8 cellular contexts compared by ENCODE assay signal in the genomic region with DNA sequence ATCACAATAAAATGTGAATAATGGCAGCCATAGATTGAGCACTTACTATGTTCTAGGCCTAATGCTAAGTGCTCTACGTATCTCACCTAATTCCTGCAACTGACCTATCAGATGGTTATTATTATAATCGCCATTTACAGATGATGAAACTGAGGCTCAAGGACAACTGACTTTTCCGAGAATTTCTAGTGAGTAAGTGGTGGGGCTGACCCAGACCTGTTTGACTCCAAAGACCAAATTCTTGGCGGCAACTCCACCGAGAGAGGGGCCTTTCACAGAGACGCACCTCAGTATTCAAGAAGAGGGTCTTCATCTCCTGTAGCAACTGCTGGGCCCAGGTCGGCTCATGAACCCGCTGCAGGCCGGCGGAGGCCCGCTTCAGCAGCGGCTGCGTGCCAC. TPM values are rescaled to one million over a fixed set of nuclear protein-coding genes. Genes with fewer than 3 reads are reported as not detected.
DNase-seq lines count a peak whose midpoint lies in the region; ATAC-seq, FAIRE-seq and TF ChIP-seq lines count a peak whose summit lies in the region.

No MANE protein-coding gene starts in this region.

- no peaks in the 10 kb centered on the region for H3K9me3 ChIP-seq in A549
- no peaks in the 10 kb centered on the region for H3K9me3 ChIP-seq in HUES6 (ENCODE audit: control insufficient read depth, insufficient read depth, low read depth, low read length)
- H3K9me3 ChIP-seq in mammary epithelial cell (replicated peaks; ENCODE audit: insufficient read depth, low read length), result no peaks in the 10 kb centered on the region
- no peaks in the 10 kb centered on the region for H3K9me3 ChIP-seq in mucosa of rectum (ENCODE audit: control insufficient read depth in 2 of 2, low read length in 2 of 2)

- no peak for TF ChIP-seq RAD21 in A549 (conservative IDR thresholded peaks at IDR 0.05 in 1 of 2, IDR thresholded peaks at IDR 0.05 in 1 of 2)

- H3K4me3 ChIP-seq in A549 (peak overlapping the region; percentile 86), HUES6 (ENCODE audit: low read depth, low read length) (peak overlapping the region; percentile 99), mammary epithelial cell (replicated peaks in 1 of 3; ENCODE audit: insufficient read depth in 1 of 3, low read depth in 2 of 3, low read length in 3 of 3) (peak overlapping the region; percentile 52 to 69 (median 64)), mucosa of rectum (ENCODE audit: low read length in 2 of 2) (peak overlapping the region; percentile 95 to 96)

- H4K20me1 ChIP-seq in mammary epithelial cell (ENCODE audit: insufficient read depth, low read length), result no peaks in the 10 kb centered on the region

- DNase-seq in A549 (ENCODE audit: low read depth in 1 of 2, low spot score in 1 of 2), result no peak
- DNase-seq in mammary epithelial cell, result no peak
- DNase-seq in NCI-H2227 treated with DMSO at 0.1 percent for 48 hours (lab: John Stamatoyannopoulos, UW), result no peak
- no peak for DNase-seq in stimulated activated CD4-positive, alpha-beta T cell treated with anti-CD3 and anti-CD28 coated beads, Interleukin-2, amount 100 ng/mL, for 24 hours
- DNase-seq in D721Med (ENCODE audit: insufficient read length, low spot score), result no peak

- H3K27ac ChIP-seq in A549 (peak overlapping the region; percentile 93 to 97), HUES6 (ENCODE audit: low read depth, low read length) (peak overlapping the region; percentile 34; the same call in 1 of the 2 replicates), mammary epithelial cell (ENCODE audit: insufficient read depth, low read depth, low read length) (peak overlapping the region; percentile 95), mucosa of rectum (ENCODE audit: low read depth in 2 of 2, low read length in 2 of 2) (peak overlapping the region in 1 of 2 donors; percentile 85)

- intact Hi-C loops in mammary epithelial cell (cut with micrococcal nuclease), result loop anchor here (5.0 kb wide), 2 partner anchors 71 to 131 kb away; a partner anchor contains a TSS

- no peak for TF ChIP-seq EP300 in A549 (IDR thresholded peaks at IDR 0.05)

- peak in 1 of 2 experiments; percentile 54; a peak in 3 of 6 replicates for ATAC-seq in A549
- ATAC-seq in GM18858 (IDR thresholded peaks at IDR 0.05; ENCODE audit: unreplicated experiment), result no peak

- H3K27me3 ChIP-seq in HUES6 (ENCODE audit: control insufficient read depth, insufficient read depth, low read length) (no peaks in the 10 kb centered on the region), mammary epithelial cell (ENCODE audit: insufficient read depth, low read length) (no peaks in the 10 kb centered on the region), mucosa of rectum (ENCODE audit: control insufficient read depth in 2 of 2, insufficient read depth in 2 of 2, low read length in 2 of 2) (no peaks in the 10 kb centered on the region)

- WGBS in A549 (ENCODE audit: missing lambda C conversion rate), result 8% methylated on average over 5 of the region's 13 CpGs
- 15% methylated on average over 6 of the region's 13 CpGs for WGBS in mammary epithelial cell (ENCODE audit: low coverage, missing lambda C conversion rate)

- BruUV-seq in mammary epithelial cell (replicated peaks; lab: Mats Ljungman, UMichigan), result TSS peak; percentile 42

- peaks cover 49% of the 10 kb centered on the region for H3K79me2 ChIP-seq in mammary epithelial cell (ENCODE audit: insufficient read depth, low read length)

- H3K4me1 ChIP-seq in A549 (peaks cover 18% of the 10 kb centered on the region), HUES6 (ENCODE audit: control insufficient read depth, insufficient read depth, low read length) (peaks cover 7% of the 10 kb centered on the region; the same call in 1 of the 2 replicates), mammary epithelial cell (ENCODE audit: insufficient read depth, low read length) (peaks cover 12% of the 10 kb centered on the region), mucosa of rectum (ENCODE audit: control insufficient read depth in 2 of 2, insufficient read depth in 2 of 2, low read length in 2 of 2) (peaks cover 23 to 30% of the 10 kb centered on the region in 2 donors)

- H2AFZ ChIP-seq in mammary epithelial cell (ENCODE audit: low read depth, low read length), result peak overlapping the region; percentile 79

- H3K9ac ChIP-seq in HUES6 (ENCODE audit: low read length) (peak overlapping the region; percentile 96), mammary epithelial cell (ENCODE audit: insufficient read depth, low read length) (peak overlapping the region; percentile 30), mucosa of rectum (ENCODE audit: low read depth in 1 of 2, low read length in 2 of 2) (peak overlapping the region; percentile 74 to 98)

- POLR2A ChIA-PET in A549 (lab: Yijun Ruan, JAX), result interaction anchor here (1.5 kb wide), 1 partner anchor 27 kb away, joined by 3 read pairs; no protein-coding TSS in a partner anchor

- dilution Hi-C loops in mammary epithelial cell (cut with HindIII; ENCODE audit: low sequenced_read_pairs), result no loop called here

- H3K4me2 ChIP-seq in A549 (peak overlapping the region; percentile 94), mammary epithelial cell (ENCODE audit: insufficient read depth, low read depth, low read length) (peak overlapping the region; percentile 82)

- peaks cover 37% of the 10 kb centered on the region for H3K36me3 ChIP-seq in HUES6 (ENCODE audit: control insufficient read depth, insufficient read depth, low read length)
- peaks cover 11% of the 10 kb centered on the region for H3K36me3 ChIP-seq in mammary epithelial cell (ENCODE audit: insufficient read depth, low read length)
- peaks cover 24 to 30% of the 10 kb centered on the region in 2 donors for H3K36me3 ChIP-seq in mucosa of rectum (ENCODE audit: control insufficient read depth in 2 of 2, insufficient read depth in 2 of 2, low read length in 2 of 2)

- CTCF ChIA-PET in A549 (lab: Yijun Ruan, JAX), result interaction anchor here (0.9 to 10.4 kb wide), 3 partner anchors 10 to 95 kb away, joined by 3 to 96 read pairs (median 20); a partner anchor contains a TSS
- CTCF ChIA-PET in mammary epithelial cell (lab: Charles Lee; ENCODE audit: low non-redundant PET), result no interaction called here

- FAIRE-seq in A549 (lab: Jason Lieb, UNC), result no peak
- FAIRE-seq in D721Med (lab: Jason Lieb, UNC), result no peak

- no peak for TF ChIP-seq POLR2A in A549 (IDR thresholded peaks at IDR 0.05; ENCODE audit: low read length)

- in situ Hi-C loops in mammary epithelial cell (cut with MboI; ENCODE audit: low sequenced_read_pairs in 2 of 2), result loop anchor here in 1 of 2 donors (10.0 kb wide), 1 partner anchor 83 kb away; no protein-coding TSS in a partner anchor

- no peak for TF ChIP-seq CTCF in A549 (IDR thresholded peaks at IDR 0.05)
- no peak for TF ChIP-seq CTCF in mammary epithelial cell (conservative IDR thresholded peaks at IDR 0.05 in 1 of 2, IDR thresholded peaks at IDR 0.05 in 1 of 2; ENCODE audit: extremely low read depth in 1 of 2, insufficient read depth in 1 of 2, low read depth in 1 of 2, low read length in 2 of 2)
- no peak for TF ChIP-seq CTCF in D721Med (IDR thresholded peaks at IDR 0.05; ENCODE audit: insufficient read depth, missing control alignments)

TF ChIP-seq in A549, 52 proteins besides CTCF, POLR2A, EP300 and RAD21 (continues in another document):
- TF ChIP-seq RARB (CRISPR knock-in tag; IDR thresholded peaks at IDR 0.05) (no peak), SMC3 (IDR thresholded peaks at IDR 0.05) (no peak), ZNF302 (CRISPR knock-in tag; IDR thresholded peaks at IDR 0.05) (no peak)

RNA-seq across cellular contexts. Expression of a gene that starts 0.6 kb away (rescaled TPM):
- 8.4 and 10.9 TPM in 2 replicates for polyA plus RNA-seq in A549 (2011; rRNA removed)
- polyA plus RNA-seq in A549 (2012; cell fraction: cytosol; rRNA removed), result 9.1 and 9.6 TPM in 2 replicates
- 17.3 and 21.7 TPM in 2 replicates for polyA plus RNA-seq in A549 (2012; cell fraction: nucleus; rRNA removed)
- 12.0 to 12.1 TPM (median 12.0 TPM) in 3 replicates for polyA plus RNA-seq in A549 (2017; fragmentation: RNase III; extraction: RNeasy Plus Mini Kit Qiagen cat#74134 plus additional on column Dnase treatment)
- 18.8 and 20.0 TPM in 2 replicates for polyA minus RNA-seq in A549 (2011; rRNA and poly(A)+ RNA removed)
- 10 to 100 TPM; 18.2 to 24.4 TPM for total RNA-seq in mammary epithelial cell
- 16.2 TPM for polyA plus RNA-seq in mammary epithelial cell
- polyA minus RNA-seq in mammary epithelial cell, result 24.5 TPM

RNA-seq across cellular contexts. Expression of a gene that starts 0.6 kb away (rescaled TPM):
- polyA plus RNA-seq in A549 (2011; rRNA removed) (299 and 300 TPM in 2 replicates), A549 (2017; fragmentation: RNase III; extraction: RNeasy Plus Mini Kit Qiagen cat#74134 plus additional on column Dnase treatment) (318 to 335 TPM (median 330 TPM) in 3 replicates), mammary epithelial cell (643 TPM)
- polyA plus RNA-seq in A549 (2012; cell fraction: cytosol; rRNA removed), result 350 and 365 TPM in 2 replicates
- polyA plus RNA-seq in A549 (2012; cell fraction: nucleus; rRNA removed), result 185 and 215 TPM in 2 replicates
- 298 and 520 TPM in 2 replicates for polyA minus RNA-seq in A549 (2011; rRNA and poly(A)+ RNA removed)
- 100 to 1,000 TPM; 230 to 277 TPM for total RNA-seq in mammary epithelial cell
- 531 TPM for polyA minus RNA-seq in mammary epithelial cell

RNA-seq across cellular contexts. Expression of a gene that starts 12.7 kb away (rescaled TPM):
- polyA plus RNA-seq in A549 (2011; rRNA removed) (not detected in 2 replicates), A549 (2017; fragmentation: RNase III; extraction: RNeasy Plus Mini Kit Qiagen cat#74134 plus additional on column Dnase treatment) (not detected in 3 replicates), mammary epithelial cell (not detected)
- polyA plus RNA-seq in A549 (2012; cell fraction: cytosol; rRNA removed), result not detected in 2 replicates
- polyA plus RNA-seq in A549 (2012; cell fraction: nucleus; rRNA removed), result not detected in 2 replicates
- polyA minus RNA-seq in A549 (2011; rRNA and poly(A)+ RNA removed), result not detected in 2 replicates
- total RNA-seq in mammary epithelial cell, result not detected
- not detected for polyA minus RNA-seq in mammary epithelial cell

RNA-seq across cellular contexts. Expression of a gene that starts 16.1 kb away (rescaled TPM):
- polyA plus RNA-seq in A549 (2011; rRNA removed) (1.6 and 1.8 TPM in 2 replicates), A549 (2017; fragmentation: RNase III; extraction: RNeasy Plus Mini Kit Qiagen cat#74134 plus additional on column Dnase treatment) (1.8 to 2.0 TPM (median 2.0 TPM) in 3 replicates), mammary epithelial cell (3.4 TPM)
- polyA plus RNA-seq in A549 (2012; cell fraction: cytosol; rRNA removed), result 1.4 and 1.6 TPM in 2 replicates
- polyA plus RNA-seq in A549 (2012; cell fraction: nucleus; rRNA removed), result 1.2 and 1.5 TPM in 2 replicates
- 1.5 and 2.0 TPM in 2 replicates for polyA minus RNA-seq in A549 (2011; rRNA and poly(A)+ RNA removed)
- 1 to 10 TPM; 2.2 to 3.9 TPM for total RNA-seq in mammary epithelial cell
- 0.57 TPM for polyA minus RNA-seq in mammary epithelial cell

RNA-seq across cellular contexts. Expression of a gene that starts 21.2 kb away (rescaled TPM):
- polyA plus RNA-seq in A549 (2011; rRNA removed) (1.1 and 1.2 TPM in 2 replicates), A549 (2017; fragmentation: RNase III; extraction: RNeasy Plus Mini Kit Qiagen cat#74134 plus additional on column Dnase treatment) (3.3 to 4.6 TPM (median 4.4 TPM) in 3 replicates), mammary epithelial cell (4.3 TPM)
- 2.4 and 3.3 TPM in 2 replicates for polyA plus RNA-seq in A549 (2012; cell fraction: cytosol; rRNA removed)
- 1.7 and 2.3 TPM in 2 replicates for polyA plus RNA-seq in A549 (2012; cell fraction: nucleus; rRNA removed)
- 0.24 and 0.79 TPM in 2 replicates for polyA minus RNA-seq in A549 (2011; rRNA and poly(A)+ RNA removed)
- total RNA-seq in mammary epithelial cell, result 1 to 10 TPM; 1.7 to 6.9 TPM
- 1.9 TPM for polyA minus RNA-seq in mammary epithelial cell

Comparison
In these comparisons a context has a peak if more than half of its experiments do, and no peak if none do; other contexts are left out.
1. H3K9ac ChIP-seq: peak in every context shown above with its lines; median percentile 96 in HUES6; 86 in mucosa of rectum; 30 in mammary epithelial cell.